ENCODE assay signal across 25 cellular contexts in genomic region chr1:148161252-148161901, GRCh38. TPM values are rescaled to one million over a fixed set of nuclear protein-coding genes. Genes with fewer than 3 reads are reported as not detected.
A peak's percentile ranks its signal among the peaks of the same experiment; 100 is the strongest.
DNase-seq lines count a peak whose midpoint lies in the region; ATAC-seq, FAIRE-seq and TF ChIP-seq lines count a peak whose summit lies in the region.
"Had no signal": no experiment of that assay in that cellular context is flagged by ENCODE, and none has a peak within 500 bp of the region (broad histone marks: within the 10 kb centered on the region; RNA-seq: fewer than 3 reads in every experiment).

No MANE protein-coding gene starts in this region.

- H3K36me3 Mint-ChIP-seq in WTC11 = no peaks in the 10 kb centered on the region
- no peaks in the 10 kb centered on the region for H3K36me3 Mint-ChIP-seq in stimulated activated memory B cell treated with anti-CD40 and anti-IgM and Interleukin-4, amounts not matched to agents 10 μg/mL and 1 μg/mL and 100 μg/mL, for 72 hours
- H3K36me3 Mint-ChIP-seq: CD4-positive, CD25-positive, alpha-beta regulatory T cell had no signal

- FAIRE-seq in kidney (lab: Jason Lieb, UNC) = no peak
- FAIRE-seq: GM12878 had no signal

- TF ChIP-seq CTCF in WTC11 (IDR thresholded peaks at IDR 0.05) (no peak), kidney (IDR thresholded peaks at IDR 0.05; ENCODE audit: borderline replicate concordance, extremely low read depth, insufficient read depth) (no peak), osteoblast (IDR thresholded peaks at IDR 0.05; ENCODE audit: extremely low read depth, low read depth, low read length) (no peak)

- no peaks in the 10 kb centered on the region for H3K4me1 ChIP-seq in kidney (ENCODE audit: control insufficient read depth in 1 of 2, insufficient read depth in 1 of 2, low read depth in 1 of 2, low read length in 2 of 2)
- H3K4me1 ChIP-seq in osteoblast (ENCODE audit: insufficient read depth, low read length) = no peaks in the 10 kb centered on the region

- H4K20me1 ChIP-seq in osteoblast (ENCODE audit: insufficient read depth, low read length) = no peaks in the 10 kb centered on the region

- H3K27me3 Mint-ChIP-seq in WTC11 (ENCODE audit: low read depth) = no peaks in the 10 kb centered on the region; the same call in 1 of the 2 replicates
- peaks cover 34% of the 10 kb centered on the region for H3K27me3 Mint-ChIP-seq in stimulated activated memory B cell treated with anti-CD40 and anti-IgM and Interleukin-4, amounts not matched to agents 10 μg/mL and 1 μg/mL and 100 μg/mL, for 72 hours

- H3K9me3 ChIP-seq in kidney (ENCODE audit: control insufficient read depth in 1 of 2, low read length in 2 of 2) = no peaks in the 10 kb centered on the region
- no peaks in the 10 kb centered on the region for H3K9me3 ChIP-seq in osteoblast (ENCODE audit: low read depth, low read length)
- H3K9me3 ChIP-seq: SK-N-SH had no signal

- H3K9ac ChIP-seq in kidney (ENCODE audit: low read length in 2 of 2) = no peak overlapping the region
- H3K9ac ChIP-seq: SK-N-SH had no signal

- no peak overlapping the region for H2AFZ ChIP-seq in osteoblast (ENCODE audit: low read length)

- no peak overlapping the region for H3K27ac ChIP-seq in kidney (ENCODE audit: low read depth in 2 of 2, low read length in 2 of 2)
- H3K27ac ChIP-seq in osteoblast (ENCODE audit: low read depth, low read length) = no peak overlapping the region
- H3K27ac ChIP-seq: RWPE1 had no signal

- H3K27me3 ChIP-seq in osteoblast (ENCODE audit: insufficient read depth, low read length) = peaks cover 50% of the 10 kb centered on the region

- intact Hi-C loops in kidney (cut with DNase I) = no loop called here

- CTCF ChIA-PET in WTC11 (lab: Charles Lee) = no interaction called here

- ATAC-seq in WTC11 (no peak), GM18873 (IDR thresholded peaks at IDR 0.05; ENCODE audit: low FRiP score, unreplicated experiment) (no peak)
- ATAC-seq in stimulated activated memory B cell treated with anti-CD40 and anti-IgM and Interleukin-4, amounts not matched to agents 10 μg/mL and 1 μg/mL and 100 μg/mL, for 72 hours = no peak
- ATAC-seq: GM12878 had no signal

- peak; percentile 2 for DNase-seq in H4 (ENCODE audit: low spot score)
- no peak for DNase-seq in WTC11 (ENCODE audit: low spot score)
- peak; percentile 61 for DNase-seq in kidney
- peak; percentile 50 for DNase-seq in osteoblast (ENCODE audit: insufficient read length, low spot score, missing footprints)
- DNase-seq in HuH-7 (ENCODE audit: low spot score) = no peak
- no peak for DNase-seq in NCI-H146 treated with DMSO at 0.1 percent for 48 hours (lab: John Stamatoyannopoulos, UW; ENCODE audit: unreplicated experiment)
- DNase-seq: CD4-positive, CD25-positive, alpha-beta regulatory T cell; DMS79 treated with DMSO at 0.1 percent for 48 hours; GOT3; KBM-7; MM.1S; NCI-H1048; NCI-H1417 treated with DMSO at 0.1 percent for 48 hours; NCI-H187 treated with DMSO at 0.1 percent for 48 hours; NCI-H2107; NCI-H2227 treated with DMSO at 0.1 percent for 48 hours; NCI-H510A; NCI-H748 treated with DMSO at 0.1 percent for 48 hours; NK-92 treated with Interleukin-12 subunit alpha and Interleukin-12 subunit beta, amount 100 ng/mL, for 24 hours; SIG-M5 had no signal

- H3K9me3 Mint-ChIP-seq in WTC11 = no peaks in the 10 kb centered on the region
- H3K9me3 Mint-ChIP-seq in stimulated activated memory B cell treated with anti-CD40 and anti-IgM and Interleukin-4, amounts not matched to agents 10 μg/mL and 1 μg/mL and 100 μg/mL, for 72 hours = no peaks in the 10 kb centered on the region
- H3K9me3 Mint-ChIP-seq: CD4-positive, CD25-positive, alpha-beta regulatory T cell had no signal

- POLR2A ChIA-PET in WTC11 (lab: Charles Lee) = no interaction called here

- H3K4me3 ChIP-seq in kidney (ENCODE audit: low read length in 2 of 2) = no peak overlapping the region
- no peak overlapping the region for H3K4me3 ChIP-seq in osteoblast (ENCODE audit: insufficient read depth, low read length)
- H3K4me3 ChIP-seq: GM12878 had no signal

- H3K27ac Mint-ChIP-seq in WTC11 = no peak overlapping the region
- no peak overlapping the region for H3K27ac Mint-ChIP-seq in stimulated activated memory B cell treated with anti-CD40 and anti-IgM and Interleukin-4, amounts not matched to agents 10 μg/mL and 1 μg/mL and 100 μg/mL, for 72 hours

- H3K36me3 ChIP-seq in kidney (ENCODE audit: control insufficient read depth in 1 of 2, insufficient read depth in 2 of 2, low read length in 2 of 2) (no peaks in the 10 kb centered on the region), osteoblast (ENCODE audit: insufficient read depth, low read length) (no peaks in the 10 kb centered on the region)

- H3K4me1 Mint-ChIP-seq in WTC11 = peaks cover 28% of the 10 kb centered on the region
- H3K4me1 Mint-ChIP-seq in stimulated activated memory B cell treated with anti-CD40 and anti-IgM and Interleukin-4, amounts not matched to agents 10 μg/mL and 1 μg/mL and 100 μg/mL, for 72 hours = peaks cover 10% of the 10 kb centered on the region

- no peak overlapping the region for H3K4me2 ChIP-seq in osteoblast (ENCODE audit: insufficient read depth, low read length)
- H3K4me2 ChIP-seq: SK-N-SH had no signal

- H3K4me3 Mint-ChIP-seq in WTC11 = no peak overlapping the region
- H3K4me3 Mint-ChIP-seq in stimulated activated memory B cell treated with anti-CD40 and anti-IgM and Interleukin-4, amounts not matched to agents 10 μg/mL and 1 μg/mL and 100 μg/mL, for 72 hours = no peak overlapping the region
- H3K4me3 Mint-ChIP-seq: CD4-positive, CD25-positive, alpha-beta regulatory T cell had no signal

- H3K79me2 ChIP-seq in osteoblast (ENCODE audit: insufficient read depth, low read length) = no peaks in the 10 kb centered on the region

TF ChIP-seq in WTC11, 78 proteins besides CTCF, POLR2A, EP300 and RAD21:
- TF ChIP-seq TCF7 (CRISPR knock-in tag; IDR thresholded peaks at IDR 0.05; ENCODE audit: low read depth) (no peak), ZNF138 (CRISPR knock-in tag; conservative IDR thresholded peaks at IDR 0.05) (no peak), MAX (CRISPR knock-in tag; IDR thresholded peaks at IDR 0.05) (0 out of 2 replicates have a peak, but pooled peaks have one; percentile 32), EMX1 (CRISPR knock-in tag; IDR thresholded peaks at IDR 0.05) (no peak)
- TF ChIP-seq, protein P1, sequence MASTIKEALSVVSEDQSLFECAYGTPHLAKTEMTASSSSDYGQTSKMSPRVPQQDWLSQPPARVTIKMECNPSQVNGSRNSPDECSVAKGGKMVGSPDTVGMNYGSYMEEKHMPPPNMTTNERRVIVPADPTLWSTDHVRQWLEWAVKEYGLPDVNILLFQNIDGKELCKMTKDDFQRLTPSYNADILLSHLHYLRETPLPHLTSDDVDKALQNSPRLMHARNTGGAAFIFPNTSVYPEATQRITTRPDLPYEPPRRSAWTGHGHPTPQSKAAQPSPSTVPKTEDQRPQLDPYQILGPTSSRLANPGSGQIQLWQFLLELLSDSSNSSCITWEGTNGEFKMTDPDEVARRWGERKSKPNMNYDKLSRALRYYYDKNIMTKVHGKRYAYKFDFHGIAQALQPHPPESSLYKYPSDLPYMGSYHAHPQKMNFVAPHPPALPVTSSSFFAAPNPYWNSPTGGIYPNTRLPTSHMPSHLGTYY (CRISPR knock-in tag; IDR thresholded peaks at IDR 0.05) = no peak
TF ChIP-seq in WTC11: peak in this region for 1.

RNA-seq across cellular contexts. Expression of gene NBPF11, which starts 9.3 kb away (rescaled TPM):
- total RNA-seq in H4 (2014; rRNA removed; shearing (Covaris generic)) = 1.7 and 3.9 TPM in 2 replicates
- total RNA-seq in WTC11 (2021) (10.5 to 11.2 TPM (median 10.9 TPM) in 3 replicates), kidney (12.3 TPM), osteoblast (6.9 and 8.8 TPM in 2 replicates)
- polyA plus RNA-seq in kidney (ENCODE audit: insufficient read depth, low read depth, low replicate concordance) = 5.2 TPM

Comparison
In these comparisons a context has a peak if more than half of its experiments do, and no peak if none do; other contexts are left out.
1. DNase-seq: peak in H4 (single experiment), kidney (single experiment) and osteoblast (single experiment); none in WTC11 (single experiment), HuH-7 (single experiment) and NCI-H146 treated with DMSO at 0.1 percent for 48 hours (single experiment).